14 cellular contexts compared by ENCODE assay signal in genomic region chr2:206296128-206296527, GRCh38. TPM values are rescaled to one million over a fixed set of nuclear protein-coding genes. Genes with fewer than 3 reads are reported as not detected.
DNase-seq lines count a peak whose midpoint lies in the region; ATAC-seq and TF ChIP-seq lines count a peak whose summit lies in the region.
"Had no signal": no experiment of that assay in that cellular context is flagged by ENCODE, and none has a peak within 500 bp of the region (broad histone marks: within the 10 kb centered on the region; RNA-seq: fewer than 3 reads in every experiment).

No MANE protein-coding gene starts in this region.

- no peak for TF ChIP-seq POLR2A in HCT116 (IDR thresholded peaks at IDR 0.05; ENCODE audit: borderline replicate concordance, extremely low read depth, insufficient read depth, insufficient read length)

- H3K27ac ChIP-seq in HCT116 (ENCODE audit: low read depth, low read length) (no peak overlapping the region), osteoblast (ENCODE audit: low read depth, low read length) (no peak overlapping the region)
- H3K27ac ChIP-seq: KMS-11, suprapubic skin had no signal

- no peak for TF ChIP-seq RAD21 in HCT116 (IDR thresholded peaks at IDR 0.05; ENCODE audit: low read depth)

- H2AFZ ChIP-seq in HCT116 (ENCODE audit: low read depth, low read length, poor library complexity, severe bottlenecking) (no peak overlapping the region), osteoblast (ENCODE audit: low read length) (no peak overlapping the region)

- H4K20me1 ChIP-seq in HCT116 (ENCODE audit: insufficient read depth) (no peaks in the 10 kb centered on the region), osteoblast (ENCODE audit: insufficient read depth, low read length) (no peaks in the 10 kb centered on the region)

- no peak overlapping the region for H3K4me3 ChIP-seq in HCT116 (replicated peaks in 1 of 2; ENCODE audit: low read depth in 1 of 2, low read length in 2 of 2)
- no peak overlapping the region for H3K4me3 ChIP-seq in fibroblast of mammary gland (ENCODE audit: control insufficient read depth, low read depth, low read length)
- H3K4me3 ChIP-seq in osteoblast (ENCODE audit: insufficient read depth, low read length), result no peak overlapping the region
- H3K4me3 ChIP-seq: suprapubic skin had no signal

- POLR2A ChIA-PET in HCT116 (lab: Charles Lee), result no interaction called here

- H3K36me3 ChIP-seq in HCT116 (ENCODE audit: control insufficient read depth in 1 of 2, insufficient read depth in 2 of 2, low read length in 2 of 2) (no peaks in the 10 kb centered on the region), osteoblast (ENCODE audit: insufficient read depth, low read length) (no peaks in the 10 kb centered on the region)
- H3K36me3 ChIP-seq: suprapubic skin had no signal

- intact Hi-C loops in HCT116 (cut with micrococcal nuclease), result no loop called here

- H3K9ac ChIP-seq in HCT116 (ENCODE audit: low read length), result no peak overlapping the region
- H3K9ac ChIP-seq: KMS-11 had no signal

- ATAC-seq in HCT116 (no peak), SK-N-SH treated with all-trans-retinoic acid at 6 μM for 48 hours (peak; percentile 54), GM21529 (IDR thresholded peaks at IDR 0.05; ENCODE audit: unreplicated experiment) (no peak)
- ATAC-seq: activated naive CD8-positive, alpha-beta T cell treated with anti-CD3 and anti-CD28 coated beads, Interleukin-2, amount 50 U/mL, for 24 hours had no signal

- H3K9me2 ChIP-seq in HCT116 (ENCODE audit: insufficient read depth), result no peaks in the 10 kb centered on the region

- BruUV-seq in HCT116 (replicated peaks; lab: Mats Ljungman, UMichigan), result no TSS peak

- H3K79me2 ChIP-seq in HCT116 (ENCODE audit: insufficient read depth, low read length), result no peaks in the 10 kb centered on the region
- H3K79me2 ChIP-seq in osteoblast (ENCODE audit: insufficient read depth, low read length), result no peaks in the 10 kb centered on the region

- H3K4me2 ChIP-seq in HCT116 (ENCODE audit: low read length) (no peak overlapping the region), osteoblast (ENCODE audit: insufficient read depth, low read length) (no peak overlapping the region)
- H3K4me2 ChIP-seq: KMS-11 had no signal

- DNase-seq in HCT116 (ENCODE audit: low read depth, low spot score) (no peak), fibroblast of mammary gland (ENCODE audit: low read depth) (peak; percentile 51), osteoblast (ENCODE audit: insufficient read length, low spot score, missing footprints) (peak; percentile 36), germinal center (ENCODE audit: low spot score) (no peak), NCI-H146 (lab: John Stamatoyannopoulos, UW) (no peak)
- no peak for DNase-seq in activated T-cell treated with anti-CD3 and anti-CD28 coated beads, Interleukin-2, amount 50 U/mL, for 48 hours
- DNase-seq: activated CD4-positive, alpha-beta T cell treated with anti-CD3 and anti-CD28 coated beads, Interleukin-2, amount 50 U/mL, for 48 hours; activated naive CD8-positive, alpha-beta T cell treated with anti-CD3 and anti-CD28 coated beads, Interleukin-2, amount 50 U/mL, for 24 hours; NCI-H1417; stimulated activated CD4-positive, alpha-beta T cell treated with anti-CD3 and anti-CD28 coated beads, Interleukin-1b, Interleukin-23, amount 100 ng/mL, for 48 hours had no signal

- H3K9me3 ChIP-seq in HCT116 (ENCODE audit: control insufficient read depth in 1 of 2, insufficient read depth in 1 of 2, low read depth in 1 of 2, low read length in 2 of 2) (no peaks in the 10 kb centered on the region), osteoblast (ENCODE audit: low read depth, low read length) (no peaks in the 10 kb centered on the region)
- H3K9me3 ChIP-seq: suprapubic skin had no signal

- CTCF ChIA-PET in HCT116 (lab: Charles Lee), result no interaction called here

- RAD21 ChIA-PET in HCT116 (lab: Charles Lee; ENCODE audit: low non-redundant PET in 1 of 2, low total read pairs in 2 of 2, uncharacterized antibody in 2 of 2, unreplicated experiment in 2 of 2), result no interaction called here

- H3K4me1 ChIP-seq in HCT116 (ENCODE audit: control insufficient read depth in 1 of 2, insufficient read depth in 2 of 2, low read length in 2 of 2) (no peaks in the 10 kb centered on the region), osteoblast (ENCODE audit: insufficient read depth, low read length) (peaks cover 4% of the 10 kb centered on the region)
- H3K4me1 ChIP-seq: suprapubic skin had no signal

- H3K27me3 ChIP-seq in HCT116 (ENCODE audit: insufficient read depth, low read length), result no peaks in the 10 kb centered on the region
- no peaks in the 10 kb centered on the region for H3K27me3 ChIP-seq in osteoblast (ENCODE audit: insufficient read depth, low read length)
- H3K27me3 ChIP-seq: suprapubic skin had no signal

- TF ChIP-seq CTCF in HCT116 (IDR thresholded peaks at IDR 0.05 in 2 of 3, conservative IDR thresholded peaks at IDR 0.05 in 1 of 3; ENCODE audit: borderline replicate concordance in 1 of 3, insufficient read depth in 1 of 3, low read depth in 2 of 3, low read length in 2 of 3) (no peak), fibroblast of mammary gland (conservative IDR thresholded peaks at IDR 0.05; ENCODE audit: control insufficient read depth, insufficient read depth, low read depth, low read length) (no peak), osteoblast (IDR thresholded peaks at IDR 0.05; ENCODE audit: extremely low read depth, low read depth, low read length) (no peak)

TF ChIP-seq in HCT116, 20 proteins besides CTCF, POLR2A, EP300 and RAD21:
- TF ChIP-seq YY1 (IDR thresholded peaks at IDR 0.05; ENCODE audit: extremely low read depth, insufficient replicate concordance, low read depth, low read length) (no peak), CEBPB (IDR thresholded peaks at IDR 0.05; ENCODE audit: low read depth) (no peak), ATF3 (IDR thresholded peaks at IDR 0.05) (no peak), SRF (IDR thresholded peaks at IDR 0.05; ENCODE audit: low read depth) (no peak), FOSL1 (IDR thresholded peaks at IDR 0.05; ENCODE audit: low read depth) (0 out of 2 replicates have a peak, but pooled peaks have one; percentile 8), EZH2 (IDR thresholded peaks at IDR 0.05) (no peak), EZH2phosphoT487 (IDR thresholded peaks at IDR 0.05; ENCODE audit: borderline replicate concordance) (no peak)

TF ChIP-seq in SK-N-SH treated with all-trans-retinoic acid at 6 μM for 48 hours, 23 proteins besides CTCF, POLR2A, EP300 and RAD21:
- no peak for TF ChIP-seq ZC3H10 (CRISPR knock-in tag; IDR thresholded peaks at IDR 0.05)
- TF ChIP-seq TCF4 (CRISPR knock-in tag; IDR thresholded peaks at IDR 0.05; ENCODE audit: borderline replicate concordance), result 0 out of 2 replicates have a peak, but pooled peaks have one; percentile 16
TF ChIP-seq in SK-N-SH treated with all-trans-retinoic acid at 6 μM for 48 hours: peak in this region for 1.

RNA-seq across cellular contexts. Expression of gene ZDBF2, which starts 21.7 kb away (rescaled TPM):
- total RNA-seq in HCT116 (2021; ENCODE audit: unreplicated experiment), result 9.2 TPM
- 2.0 and 2.2 TPM in 2 replicates for polyA plus RNA-seq in HCT116 (2012)
- total RNA-seq in osteoblast, result 9.1 and 12.7 TPM in 2 replicates

Comparison
In these comparisons a context has a peak if more than half of its experiments do, and no peak if none do; other contexts are left out.
1. DNase-seq: peak in fibroblast of mammary gland (single experiment) and osteoblast (single experiment); none in HCT116 (single experiment), activated T-cell treated with anti-CD3 and anti-CD28 coated beads, Interleukin-2, amount 50 U/mL, for 48 hours (0 of 2), germinal center (single experiment) and NCI-H146 (single experiment).